11 cellular contexts compared by ENCODE assay signal in the genomic region with DNA sequence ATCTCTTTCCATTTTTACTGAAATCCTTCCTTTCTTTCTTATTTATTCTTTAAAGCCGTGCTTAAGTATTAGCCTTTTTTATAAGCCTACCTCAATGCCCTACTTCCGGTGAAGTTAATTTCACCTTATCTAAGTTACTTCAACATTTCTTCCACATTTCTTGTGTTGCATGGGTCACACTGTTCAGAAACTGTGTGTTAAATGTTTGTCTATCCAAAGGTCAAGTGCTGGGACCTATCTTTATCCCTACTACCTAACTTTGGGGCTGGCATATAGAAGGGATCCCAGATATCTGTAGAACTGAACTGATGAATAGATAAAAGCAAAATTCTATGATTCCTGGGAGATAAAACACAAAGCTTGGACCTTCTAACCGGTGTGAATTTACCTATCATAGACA.
DNase-seq lines count a peak whose midpoint lies in the region; ATAC-seq and TF ChIP-seq lines count a peak whose summit lies in the region.
"Had no signal": no experiment of that assay in that cellular context is flagged by ENCODE, and none has a peak within 500 bp of the region (broad histone marks: within the 10 kb centered on the region; RNA-seq: fewer than 3 reads in every experiment).

No MANE protein-coding gene starts in this region.

- CTCF ChIA-PET in CD4-positive, alpha-beta memory T cell (lab: Charles Lee; ENCODE audit: partially characterized antibody): interaction anchor here (0.6 to 6.2 kb wide), 36 partner anchors 8 to 368 kb away, joined by 3 to 184 read pairs (median 4); no protein-coding TSS in a partner anchor
- CTCF ChIA-PET in activated CD4-positive, alpha-beta memory T cell treated with anti-CD3 and anti-CD28 coated beads, Interleukin-2, amount 10 ng/mL, durations not matched to agents 7 days and 5 days (lab: Charles Lee): interaction anchor here (0.7 to 2.8 kb wide), 44 partner anchors 8 to 397 kb away, joined by 3 to 46 read pairs (median 4); no protein-coding TSS in a partner anchor

- H3K27ac Mint-ChIP-seq in CD4-positive, alpha-beta memory T cell: peak overlapping the region; percentile 7 to 88 (median 30)
- peak overlapping the region; percentile 40 for H3K27ac Mint-ChIP-seq in activated CD4-positive, alpha-beta memory T cell treated with anti-CD3 and anti-CD28 coated beads, Interleukin-2, amount 10 ng/mL, durations not matched to agents 7 days and 5 days

- H3K4me1 Mint-ChIP-seq in CD4-positive, alpha-beta memory T cell: peaks cover 23 to 26% (median 24%) of the 10 kb centered on the region in 4 donors
- peaks cover 40% of the 10 kb centered on the region for H3K4me1 Mint-ChIP-seq in activated CD4-positive, alpha-beta memory T cell treated with anti-CD3 and anti-CD28 coated beads, Interleukin-2, amount 10 ng/mL, durations not matched to agents 7 days and 5 days

- H3K4me3 Mint-ChIP-seq in CD4-positive, alpha-beta memory T cell: peak overlapping the region in 1 of 8 donors; percentile 44
- no peak overlapping the region for H3K4me3 Mint-ChIP-seq in activated CD4-positive, alpha-beta memory T cell treated with anti-CD3 and anti-CD28 coated beads, Interleukin-2, amount 10 ng/mL, durations not matched to agents 7 days and 5 days

- peaks cover 18% of the 10 kb centered on the region for H3K4me1 ChIP-seq in CD4-positive, alpha-beta memory T cell (ENCODE audit: insufficient read depth, low read length)
- H3K4me1 ChIP-seq in sigmoid colon: no peaks in the 10 kb centered on the region
- H3K4me1 ChIP-seq: BE2C had no signal

- H3K27me3 Mint-ChIP-seq in CD4-positive, alpha-beta memory T cell: no peaks in the 10 kb centered on the region
- H3K27me3 Mint-ChIP-seq in activated CD4-positive, alpha-beta memory T cell treated with anti-CD3 and anti-CD28 coated beads, Interleukin-2, amount 10 ng/mL, durations not matched to agents 7 days and 5 days: no peaks in the 10 kb centered on the region

- TF ChIP-seq POLR2A in sigmoid colon (IDR thresholded peaks at IDR 0.05): no peak

- no peak overlapping the region for H3K4me3 ChIP-seq in CD4-positive, alpha-beta memory T cell (ENCODE audit: low read length in 2 of 2)
- no peak overlapping the region for H3K4me3 ChIP-seq in sigmoid colon

- H3K27me3 ChIP-seq in CD4-positive, alpha-beta memory T cell (ENCODE audit: insufficient read depth, low read length): no peaks in the 10 kb centered on the region
- H3K27me3 ChIP-seq in sigmoid colon: no peaks in the 10 kb centered on the region
- H3K27me3 ChIP-seq: BE2C had no signal

- POLR2A ChIA-PET in CD4-positive, alpha-beta memory T cell (lab: Charles Lee; ENCODE audit: partially characterized antibody): interaction anchor here (0.8 to 2.4 kb wide), 13 partner anchors 16 to 368 kb away, joined by 3 to 24 read pairs (median 4); no protein-coding TSS in a partner anchor
- POLR2A ChIA-PET in activated CD4-positive, alpha-beta memory T cell treated with anti-CD3 and anti-CD28 coated beads, Interleukin-2, amount 10 ng/mL, durations not matched to agents 7 days and 5 days (lab: Charles Lee): interaction anchor here (0.6 to 2.9 kb wide), 20 partner anchors 9 to 355 kb away, joined by 3 to 22 read pairs (median 4); no protein-coding TSS in a partner anchor

- H3K9me3 Mint-ChIP-seq in CD4-positive, alpha-beta memory T cell: no peaks in the 10 kb centered on the region
- peaks cover 2% of the 10 kb centered on the region for H3K9me3 Mint-ChIP-seq in activated CD4-positive, alpha-beta memory T cell treated with anti-CD3 and anti-CD28 coated beads, Interleukin-2, amount 10 ng/mL, durations not matched to agents 7 days and 5 days

- 18 to 67% methylated on average over 3 of the region's 3 CpGs for WGBS in sigmoid colon, 2 donors

- ATAC-seq in left colon: peak; percentile 60

- no peaks in the 10 kb centered on the region for H3K36me3 ChIP-seq in CD4-positive, alpha-beta memory T cell (ENCODE audit: insufficient read depth, low read length)
- no peaks in the 10 kb centered on the region for H3K36me3 ChIP-seq in sigmoid colon
- H3K36me3 ChIP-seq: BE2C had no signal

- DNase-seq in DMS53 (lab: John Stamatoyannopoulos, UW): peak; percentile 30
- DNase-seq in DMS53 treated with DMSO at 0.1 percent for 48 hours (lab: John Stamatoyannopoulos, UW; ENCODE audit: unreplicated experiment): no peak
- DNase-seq in CD4-positive, alpha-beta memory T cell: no peak
- DNase-seq in activated CD4-positive, alpha-beta memory T cell treated with anti-CD3 and anti-CD28 coated beads, Interleukin-2, amount 10 ng/mL, durations not matched to agents 7 days and 5 days: no peak
- DNase-seq in left colon: no peak
- DNase-seq in NCI-H2227 treated with DMSO at 0.1 percent for 48 hours (lab: John Stamatoyannopoulos, UW): no peak
- DNase-seq in Kasumi-1 (lab: John Stamatoyannopoulos, UW): no peak
- DNase-seq in sigmoid colon: no peak
- DNase-seq: BE2C, occipital lobe had no signal

- no peak overlapping the region for H3K27ac ChIP-seq in CD4-positive, alpha-beta memory T cell (ENCODE audit: low read depth, low read length)
- no peak overlapping the region for H3K27ac ChIP-seq in sigmoid colon
- H3K27ac ChIP-seq: 22Rv1 had no signal

- H3K9me3 ChIP-seq in CD4-positive, alpha-beta memory T cell (ENCODE audit: control insufficient read depth in 1 of 2, low read length in 2 of 2): no peaks in the 10 kb centered on the region
- no peaks in the 10 kb centered on the region for H3K9me3 ChIP-seq in sigmoid colon
- H3K9me3 ChIP-seq: BE2C had no signal

- intact Hi-C loops in CD4-positive, alpha-beta memory T cell (cut with micrococcal nuclease): loop anchor here (5.0 to 10.0 kb wide), 2 partner anchors 80 to 913 kb away; no protein-coding TSS in a partner anchor
- intact Hi-C loops in left colon (cut with DNase I, micrococcal nuclease) (no loop called here), sigmoid colon (cut with DNase I) (no loop called here)

- TF ChIP-seq EP300 in sigmoid colon (IDR thresholded peaks at IDR 0.05): no peak

- no peaks in the 10 kb centered on the region for H3K36me3 Mint-ChIP-seq in CD4-positive, alpha-beta memory T cell
- peaks cover 10% of the 10 kb centered on the region for H3K36me3 Mint-ChIP-seq in activated CD4-positive, alpha-beta memory T cell treated with anti-CD3 and anti-CD28 coated beads, Interleukin-2, amount 10 ng/mL, durations not matched to agents 7 days and 5 days (ENCODE audit: low read depth)

- TF ChIP-seq CTCF in sigmoid colon (IDR thresholded peaks at IDR 0.05): no peak
